8 cellular contexts compared by ENCODE assay signal in genomic region chr14:80587096-80587724, GRCh38.
DNase-seq lines count a peak whose midpoint lies in the region; ATAC-seq and TF ChIP-seq lines count a peak whose summit lies in the region.

No MANE protein-coding gene starts in this region.

- no peaks in the 10 kb centered on the region for H3F3A ChIP-seq in smooth muscle cell (ENCODE audit: low read depth)

- no peak overlapping the region for H2AFZ ChIP-seq in smooth muscle cell (ENCODE audit: low read depth)

- H3K4me3 Mint-ChIP-seq in activated naive CD4-positive, alpha-beta T cell treated with anti-CD3 and anti-CD28 coated beads, Interleukin-2, amount 10 ng/mL, durations not matched to agents 7 days and 5 days, result no peak overlapping the region

- peaks cover 13% of the 10 kb centered on the region for H3K4me1 Mint-ChIP-seq in activated naive CD4-positive, alpha-beta T cell treated with anti-CD3 and anti-CD28 coated beads, Interleukin-2, amount 10 ng/mL, durations not matched to agents 7 days and 5 days

- H3K4me2 ChIP-seq in smooth muscle cell, result no peak overlapping the region

- WGBS in smooth muscle cell (ENCODE audit: low lambda C conversion rate), result 61% methylated on average over 3 of the region's 3 CpGs

- H3K27ac Mint-ChIP-seq in activated naive CD4-positive, alpha-beta T cell treated with anti-CD3 and anti-CD28 coated beads, Interleukin-2, amount 10 ng/mL, durations not matched to agents 7 days and 5 days, result peak overlapping the region; percentile 35

- peak; percentile 92 for ATAC-seq in GM19463 (IDR thresholded peaks at IDR 0.05; ENCODE audit: unreplicated experiment)
- peak; percentile 97 for ATAC-seq in HG03439 (IDR thresholded peaks at IDR 0.05; ENCODE audit: unreplicated experiment)

- H3K79me2 ChIP-seq in smooth muscle cell (ENCODE audit: low read depth), result no peaks in the 10 kb centered on the region

- no peaks in the 10 kb centered on the region for H3K4me1 ChIP-seq in smooth muscle cell (ENCODE audit: low read depth)

- no peak overlapping the region for H3K4me3 ChIP-seq in smooth muscle cell

- no peaks in the 10 kb centered on the region for H4K20me1 ChIP-seq in smooth muscle cell (ENCODE audit: low read depth)

- H3K9me3 ChIP-seq in smooth muscle cell (replicated peaks; ENCODE audit: low read depth), result no peaks in the 10 kb centered on the region

- no peaks in the 10 kb centered on the region for H3K27me3 Mint-ChIP-seq in activated naive CD4-positive, alpha-beta T cell treated with anti-CD3 and anti-CD28 coated beads, Interleukin-2, amount 10 ng/mL, durations not matched to agents 7 days and 5 days

- no peak overlapping the region for H3K9ac ChIP-seq in smooth muscle cell (ENCODE audit: low read depth)

- H3K36me3 ChIP-seq in smooth muscle cell (ENCODE audit: low read depth), result no peaks in the 10 kb centered on the region

- no peaks in the 10 kb centered on the region for H3K36me3 Mint-ChIP-seq in activated naive CD4-positive, alpha-beta T cell treated with anti-CD3 and anti-CD28 coated beads, Interleukin-2, amount 10 ng/mL, durations not matched to agents 7 days and 5 days

- no peaks in the 10 kb centered on the region for H3K9me3 Mint-ChIP-seq in activated naive CD4-positive, alpha-beta T cell treated with anti-CD3 and anti-CD28 coated beads, Interleukin-2, amount 10 ng/mL, durations not matched to agents 7 days and 5 days

- no peak for DNase-seq in activated naive CD4-positive, alpha-beta T cell treated with anti-CD3 and anti-CD28 coated beads, Interleukin-2, amount 10 ng/mL, durations not matched to agents 7 days and 5 days
- DNase-seq in activated naive CD4-positive, alpha-beta T cell (lab: John Stamatoyannopoulos, UW), result no peak
- peak; percentile 4 for DNase-seq in SK-N-DZ (ENCODE audit: low spot score)
- DNase-seq in fibroblast of gingiva (ENCODE audit: low read depth), result peak; percentile 66
- DNase-seq in smooth muscle cell (lab: John Stamatoyannopoulos, UW; ENCODE audit: unreplicated experiment), result no peak
- no peak for DNase-seq in iPS-NIHi11 (ENCODE audit: low spot score)

- TF ChIP-seq CTCF in smooth muscle cell (IDR thresholded peaks at IDR 0.05; ENCODE audit: borderline replicate concordance, insufficient read depth, poor library complexity, severe bottlenecking), result peak; percentile 56

- no peaks in the 10 kb centered on the region for H3K27me3 ChIP-seq in smooth muscle cell (ENCODE audit: low read depth)

- CTCF ChIA-PET in activated naive CD4-positive, alpha-beta T cell treated with anti-CD3 and anti-CD28 coated beads, Interleukin-2, amount 10 ng/mL, durations not matched to agents 7 days and 5 days (lab: Charles Lee), result interaction anchor here (0.6 kb wide), 2 partner anchors 51 to 505 kb away, joined by 3 to 4 read pairs; no protein-coding TSS in a partner anchor

- no peak overlapping the region for H3K27ac ChIP-seq in smooth muscle cell (ENCODE audit: low read depth)

Comparison
In these comparisons a context has a peak if more than half of its experiments do, and no peak if none do; other contexts are left out.
1. DNase-seq: peak in SK-N-DZ (single experiment) and fibroblast of gingiva (single experiment); none in activated naive CD4-positive, alpha-beta T cell treated with anti-CD3 and anti-CD28 coated beads, Interleukin-2, amount 10 ng/mL, durations not matched to agents 7 days and 5 days (single experiment), activated naive CD4-positive, alpha-beta T cell (0 of 4), smooth muscle cell (single experiment) and iPS-NIHi11 (single experiment).